In the genomic region with DNA sequence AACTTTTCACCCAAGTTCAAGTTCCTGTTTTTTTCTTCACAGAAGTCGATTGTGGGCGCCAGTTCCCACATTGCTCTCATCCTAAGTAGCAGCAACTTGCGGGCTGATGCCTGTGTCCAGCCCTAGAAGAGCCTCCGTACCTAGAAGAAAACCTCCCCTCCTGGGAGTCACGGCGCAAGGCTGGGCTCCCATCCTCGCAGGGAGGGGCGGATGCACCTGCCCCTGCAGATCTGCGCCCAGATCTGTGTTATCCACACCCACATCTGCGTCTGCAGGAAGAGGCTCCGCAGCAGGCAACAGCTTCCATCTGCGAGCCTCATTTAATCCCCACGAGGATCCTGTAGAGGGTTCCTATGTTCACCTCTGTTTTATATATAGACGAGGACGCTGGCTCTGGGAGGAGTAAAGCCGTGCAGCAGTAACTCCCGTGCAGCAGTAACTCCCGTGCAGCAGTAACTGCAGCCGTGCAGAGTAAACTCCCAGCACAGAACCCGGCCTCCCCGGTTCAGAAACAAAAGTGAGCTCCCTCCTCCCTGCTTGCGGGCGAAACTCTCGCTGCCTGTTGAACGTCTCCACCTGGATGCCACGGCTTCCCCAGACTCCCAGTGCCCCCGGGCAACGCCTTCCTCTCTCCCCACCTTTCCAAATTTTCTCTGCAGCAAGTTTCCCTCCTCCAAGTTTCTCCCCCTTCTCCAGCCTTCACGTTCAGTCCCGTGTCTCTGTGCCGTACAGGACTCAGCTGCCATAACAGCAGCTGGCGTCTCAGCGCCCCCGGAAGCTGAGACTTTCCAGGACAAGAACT, we compare ENCODE assay signal across 8 cellular contexts. TPM values are rescaled to one million over a fixed set of nuclear protein-coding genes. Genes with fewer than 3 reads are reported as not detected.
A peak's percentile ranks its signal among the peaks of the same experiment; 100 is the strongest.
DNase-seq lines count a peak whose midpoint lies in the region; ATAC-seq and TF ChIP-seq lines count a peak whose summit lies in the region.

No MANE protein-coding gene starts in this region.

- TF ChIP-seq CTCF in right atrium auricular region (IDR thresholded peaks at IDR 0.05), result no peak

- peak overlapping the region in 1 of 2 donors; percentile 34 for H3K4me3 ChIP-seq in right atrium auricular region

- DNase-seq in Right ventricle myocardium inferior (ENCODE audit: missing footprints) (peak; percentile 73), right atrium auricular region (ENCODE audit: low spot score) (no peak), T-helper 9 cell (peak; percentile 16), pons (ENCODE audit: low spot score) (peak; percentile 32), NCI-H510A (lab: John Stamatoyannopoulos, UW) (no peak), NCI-H345 (lab: John Stamatoyannopoulos, UW) (no peak), NCI-H446 (lab: John Stamatoyannopoulos, UW) (no peak)

- no peaks in the 10 kb centered on the region for H3K9me3 ChIP-seq in right atrium auricular region

- H3K4me1 Mint-ChIP-seq in dendritic cell treated with granulocyte-macrophage colony-stimulating factor and Interleukin-4, amounts not matched to agents 40 ng/mL and 50 ng/mL, for 4 days (ENCODE audit: low read depth), result peaks cover 65% of the 10 kb centered on the region

- H3K9me3 Mint-ChIP-seq in dendritic cell treated with granulocyte-macrophage colony-stimulating factor and Interleukin-4, amounts not matched to agents 40 ng/mL and 50 ng/mL, for 4 days, result peaks cover 6% of the 10 kb centered on the region

- H3K27ac ChIP-seq in right atrium auricular region, result no peak overlapping the region

- peak overlapping the region; percentile 84 for H3K4me3 Mint-ChIP-seq in dendritic cell treated with granulocyte-macrophage colony-stimulating factor and Interleukin-4, amounts not matched to agents 40 ng/mL and 50 ng/mL, for 4 days

- intact Hi-C loops in Right ventricle myocardium inferior (cut with DNase I), result no loop called here
- intact Hi-C loops in dendritic cell treated with granulocyte-macrophage colony-stimulating factor and Interleukin-4, amounts not matched to agents 40 ng/mL and 50 ng/mL, for 4 days (cut with micrococcal nuclease), result loop anchor here (2.0 to 10.0 kb wide), 3 partner anchors 13 to 183 kb away; a partner anchor contains a TSS

- no peaks in the 10 kb centered on the region for H3K27me3 ChIP-seq in right atrium auricular region

- peaks cover 0 to 7% of the 10 kb centered on the region in 2 donors for H3K4me1 ChIP-seq in right atrium auricular region

- peak; percentile 44 for ATAC-seq in Right ventricle myocardium inferior

- H3K36me3 ChIP-seq in right atrium auricular region, result no peaks in the 10 kb centered on the region

- peak overlapping the region; percentile 92 for H3K27ac Mint-ChIP-seq in dendritic cell treated with granulocyte-macrophage colony-stimulating factor and Interleukin-4, amounts not matched to agents 40 ng/mL and 50 ng/mL, for 4 days

- peaks cover 15% of the 10 kb centered on the region for H3K36me3 Mint-ChIP-seq in dendritic cell treated with granulocyte-macrophage colony-stimulating factor and Interleukin-4, amounts not matched to agents 40 ng/mL and 50 ng/mL, for 4 days (ENCODE audit: low read depth)

- peaks cover 13% of the 10 kb centered on the region for H3K27me3 Mint-ChIP-seq in dendritic cell treated with granulocyte-macrophage colony-stimulating factor and Interleukin-4, amounts not matched to agents 40 ng/mL and 50 ng/mL, for 4 days

RNA-seq across cellular contexts. Expression of a gene that starts 23.5 kb away (rescaled TPM):
- total RNA-seq in Right ventricle myocardium inferior (9.1 TPM), right atrium auricular region (1 to 10 TPM; 4.2 to 7.8 TPM)

RNA-seq across cellular contexts. Expression of a gene that starts 27.1 kb away (rescaled TPM):
- 2.8 TPM for total RNA-seq in Right ventricle myocardium inferior
- total RNA-seq in right atrium auricular region, result 1 to 10 TPM; 1.7 to 2.7 TPM

RNA-seq across cellular contexts. Expression of a gene that starts 49.2 kb away (rescaled TPM):
- total RNA-seq in Right ventricle myocardium inferior (not detected), right atrium auricular region (not detected)

Comparison
In these comparisons a context has a peak if more than half of its experiments do, and no peak if none do; other contexts are left out.
1. DNase-seq: peak in Right ventricle myocardium inferior (single experiment), T-helper 9 cell (single experiment) and pons (single experiment); none in right atrium auricular region (single experiment), NCI-H510A (single experiment), NCI-H345 (single experiment) and NCI-H446 (0 of 2).